In the genomic region with DNA sequence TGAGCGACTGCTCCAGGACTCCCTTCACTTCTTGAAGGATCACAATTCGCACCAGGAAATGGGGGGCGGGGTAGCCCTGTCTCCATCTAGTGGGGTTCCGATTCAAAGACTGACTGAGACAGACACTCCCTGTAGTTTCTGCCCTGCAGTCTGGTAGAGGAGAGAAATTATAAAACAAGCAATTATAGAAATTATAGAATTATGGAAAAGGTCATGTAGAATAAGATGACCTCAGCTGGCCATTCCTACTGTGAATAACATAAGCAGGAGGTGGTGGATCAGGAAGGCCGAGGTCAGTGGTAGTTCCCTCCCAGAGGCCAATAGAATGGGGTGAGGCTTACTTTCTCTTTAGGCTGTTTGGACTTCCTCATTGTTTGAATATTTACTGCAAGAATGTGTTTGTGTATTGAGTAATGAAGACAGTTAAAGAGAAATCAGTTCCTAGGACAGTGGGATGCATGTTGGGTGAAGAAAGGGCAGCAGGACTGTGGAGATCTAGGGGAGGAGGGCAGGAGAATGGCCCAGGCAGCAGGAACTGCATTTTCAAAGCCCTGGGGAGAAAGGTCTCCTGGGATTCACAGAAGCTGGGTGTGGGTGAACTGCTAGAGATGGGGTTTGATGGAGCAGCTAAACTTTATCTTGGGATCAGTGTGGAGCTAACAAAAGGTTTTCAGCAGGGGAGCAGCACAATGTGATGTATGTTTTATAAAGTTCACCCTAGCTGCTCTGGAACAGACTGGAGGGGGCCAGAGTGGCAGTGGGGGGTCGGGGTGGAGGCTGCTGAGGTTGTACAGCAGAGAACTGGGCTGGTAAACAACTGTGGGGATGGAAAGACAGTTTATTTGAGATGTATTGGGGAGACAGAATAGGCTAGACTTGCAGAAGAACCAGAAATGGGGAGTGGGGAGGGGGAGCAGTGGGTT, we compare ENCODE assay signal across 1 cellular context.
A peak's percentile ranks its signal among the peaks of the same experiment; 100 is the strongest.
TF ChIP-seq lines count a peak whose summit lies in the region.

No MANE protein-coding gene starts in this region.

TF ChIP-seq in HepG2, 621 proteins besides CTCF, POLR2A, EP300 and RAD21 (continued from another document and continues in another):
- TF ChIP-seq, protein P1, sequence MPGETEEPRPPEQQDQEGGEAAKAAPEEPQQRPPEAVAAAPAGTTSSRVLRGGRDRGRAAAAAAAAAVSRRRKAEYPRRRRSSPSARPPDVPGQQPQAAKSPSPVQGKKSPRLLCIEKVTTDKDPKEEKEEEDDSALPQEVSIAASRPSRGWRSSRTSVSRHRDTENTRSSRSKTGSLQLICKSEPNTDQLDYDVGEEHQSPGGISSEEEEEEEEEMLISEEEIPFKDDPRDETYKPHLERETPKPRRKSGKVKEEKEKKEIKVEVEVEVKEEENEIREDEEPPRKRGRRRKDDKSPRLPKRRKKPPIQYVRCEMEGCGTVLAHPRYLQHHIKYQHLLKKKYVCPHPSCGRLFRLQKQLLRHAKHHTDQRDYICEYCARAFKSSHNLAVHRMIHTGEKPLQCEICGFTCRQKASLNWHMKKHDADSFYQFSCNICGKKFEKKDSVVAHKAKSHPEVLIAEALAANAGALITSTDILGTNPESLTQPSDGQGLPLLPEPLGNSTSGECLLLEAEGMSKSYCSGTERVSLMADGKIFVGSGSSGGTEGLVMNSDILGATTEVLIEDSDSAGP (CRISPR knock-in tag; IDR thresholded peaks at IDR 0.05; ENCODE audit: borderline replicate concordance) = peak; percentile 76
- no peak for TF ChIP-seq ZIK1 (CRISPR knock-in tag; IDR thresholded peaks at IDR 0.05; ENCODE audit: borderline replicate concordance, low read depth)
- TF ChIP-seq ZNF629 (CRISPR knock-in tag; conservative IDR thresholded peaks at IDR 0.05) = 0 out of 2 replicates have a peak, but pooled peaks have one; percentile 15
- TF ChIP-seq MIER2 (CRISPR knock-in tag; IDR thresholded peaks at IDR 0.05) = peak; percentile 27; the same call in 1 of the 2 replicates
- peak; percentile 58; the same call in 1 of the 2 replicates for TF ChIP-seq PITX1 (CRISPR knock-in tag; IDR thresholded peaks at IDR 0.05)
- no peak for TF ChIP-seq MIXL1 (CRISPR knock-in tag; IDR thresholded peaks at IDR 0.05)
- TF ChIP-seq NKX3-1 (CRISPR knock-in tag; IDR thresholded peaks at IDR 0.05) = no peak
- TF ChIP-seq KDM6A (CRISPR knock-in tag; IDR thresholded peaks at IDR 0.05; ENCODE audit: low read depth) = peak; percentile 65; the same call in 1 of the 2 replicates
- TF ChIP-seq SP2 (CRISPR knock-in tag; IDR thresholded peaks at IDR 0.05) = no peak
- TF ChIP-seq ZBTB7A (CRISPR knock-in tag; IDR thresholded peaks at IDR 0.05) = no peak
- no peak for TF ChIP-seq ZNF879 (CRISPR knock-in tag; IDR thresholded peaks at IDR 0.05)
- TF ChIP-seq ZNF530 (CRISPR knock-in tag; IDR thresholded peaks at IDR 0.05; ENCODE audit: low read depth) = no peak
- TF ChIP-seq FOXA3 (CRISPR knock-in tag; IDR thresholded peaks at IDR 0.05) = peak; percentile 79
- TF ChIP-seq SP140L (CRISPR knock-in tag; IDR thresholded peaks at IDR 0.05; ENCODE audit: borderline replicate concordance) = 0 out of 2 replicates have a peak, but pooled peaks have one; percentile 42
- no peak for TF ChIP-seq ZNF431 (CRISPR knock-in tag; IDR thresholded peaks at IDR 0.05; ENCODE audit: borderline replicate concordance, low read depth)
- no peak for TF ChIP-seq ZNF549 (CRISPR knock-in tag; IDR thresholded peaks at IDR 0.05)
- no peak for TF ChIP-seq ZNF589 (CRISPR knock-in tag; conservative IDR thresholded peaks at IDR 0.05)
- no peak; the same call in 1 of the 2 replicates for TF ChIP-seq KLF6 (CRISPR knock-in tag; IDR thresholded peaks at IDR 0.05)
- no peak for TF ChIP-seq ZNF235 (CRISPR knock-in tag; IDR thresholded peaks at IDR 0.05; ENCODE audit: borderline replicate concordance)
- 0 out of 2 replicates have a peak, but pooled peaks have one; percentile 7 for TF ChIP-seq PBX2 (CRISPR knock-in tag; IDR thresholded peaks at IDR 0.05)
- no peak for TF ChIP-seq ZBTB38 (CRISPR knock-in tag; IDR thresholded peaks at IDR 0.05)
- TF ChIP-seq ZSCAN25 (CRISPR knock-in tag; IDR thresholded peaks at IDR 0.05) = peak; percentile 54; the same call in 1 of the 2 replicates
- TF ChIP-seq ZNF713 (CRISPR knock-in tag; IDR thresholded peaks at IDR 0.05) = no peak
- TF ChIP-seq, protein P2, sequence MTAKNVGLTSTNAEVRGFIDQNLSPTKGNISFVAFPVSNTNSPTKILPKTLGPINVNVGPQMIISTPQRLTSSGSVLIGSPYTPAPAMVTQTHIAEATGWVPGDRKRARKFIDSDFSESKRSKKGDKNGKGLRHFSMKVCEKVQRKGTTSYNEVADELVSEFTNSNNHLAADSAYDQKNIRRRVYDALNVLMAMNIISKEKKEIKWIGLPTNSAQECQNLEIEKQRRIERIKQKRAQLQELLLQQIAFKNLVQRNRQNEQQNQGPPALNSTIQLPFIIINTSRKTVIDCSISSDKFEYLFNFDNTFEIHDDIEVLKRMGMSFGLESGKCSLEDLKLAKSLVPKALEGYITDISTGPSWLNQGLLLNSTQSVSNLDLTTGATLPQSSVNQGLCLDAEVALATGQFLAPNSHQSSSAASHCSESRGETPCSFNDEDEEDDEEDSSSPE (CRISPR knock-in tag; IDR thresholded peaks at IDR 0.05) = peak; percentile 50; the same call in 1 of the 2 replicates
- TF ChIP-seq MTERF4 (CRISPR knock-in tag; IDR thresholded peaks at IDR 0.05) = 0 out of 2 replicates have a peak, but pooled peaks have one; percentile 59
- TF ChIP-seq SALL1 (CRISPR knock-in tag; IDR thresholded peaks at IDR 0.05) = peak; percentile 14; the same call in 1 of the 2 replicates
- peak; percentile 64 for TF ChIP-seq ZFX (CRISPR knock-in tag; IDR thresholded peaks at IDR 0.05; ENCODE audit: low read depth)
- TF ChIP-seq SPEN (CRISPR knock-in tag; IDR thresholded peaks at IDR 0.05; ENCODE audit: low read depth) = no peak
- peak; percentile 68; the same call in 1 of the 2 replicates for TF ChIP-seq RCOR2 (CRISPR knock-in tag; IDR thresholded peaks at IDR 0.05)
- TF ChIP-seq, protein P3, sequence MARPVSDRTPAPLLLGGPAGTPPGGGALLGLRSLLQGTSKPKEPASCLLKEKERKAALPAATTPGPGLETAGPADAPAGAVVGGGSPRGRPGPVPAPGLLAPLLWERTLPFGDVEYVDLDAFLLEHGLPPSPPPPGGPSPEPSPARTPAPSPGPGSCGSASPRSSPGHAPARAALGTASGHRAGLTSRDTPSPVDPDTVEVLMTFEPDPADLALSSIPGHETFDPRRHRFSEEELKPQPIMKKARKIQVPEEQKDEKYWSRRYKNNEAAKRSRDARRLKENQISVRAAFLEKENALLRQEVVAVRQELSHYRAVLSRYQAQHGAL (CRISPR knock-in tag; IDR thresholded peaks at IDR 0.05; ENCODE audit: not compliant biosample characterization) = no peak
- no peak for TF ChIP-seq ATRX (CRISPR knock-in tag; IDR thresholded peaks at IDR 0.05; ENCODE audit: borderline replicate concordance)
- peak; percentile 89 for TF ChIP-seq SOX5 (CRISPR knock-in tag; IDR thresholded peaks at IDR 0.05; ENCODE audit: borderline replicate concordance)
- 0 out of 2 replicates have a peak, but pooled peaks have one; percentile 22 for TF ChIP-seq ZNF780A (CRISPR knock-in tag; IDR thresholded peaks at IDR 0.05)
- TF ChIP-seq HMG20A (CRISPR knock-in tag; IDR thresholded peaks at IDR 0.05; ENCODE audit: borderline replicate concordance) = peak; percentile 73
- no peak for TF ChIP-seq RFXAP (CRISPR knock-in tag; IDR thresholded peaks at IDR 0.05; ENCODE audit: borderline replicate concordance)
- TF ChIP-seq ZNF547 (CRISPR knock-in tag; IDR thresholded peaks at IDR 0.05) = 0 out of 2 replicates have a peak, but pooled peaks have one; percentile 17
- TF ChIP-seq HNF1B (CRISPR knock-in tag; IDR thresholded peaks at IDR 0.05) = peak; percentile 26; the same call in 1 of the 2 replicates
- peak; percentile 57; the same call in 1 of the 2 replicates for TF ChIP-seq ZNF772 (CRISPR knock-in tag; IDR thresholded peaks at IDR 0.05)
- no peak for TF ChIP-seq ZFAT (CRISPR knock-in tag; conservative IDR thresholded peaks at IDR 0.05)
- no peak for TF ChIP-seq HDAC6 (IDR thresholded peaks at IDR 0.05; ENCODE audit: low read depth, low read length)
- no peak for TF ChIP-seq HNRNPLL (IDR thresholded peaks at IDR 0.05; ENCODE audit: low read depth, low read length, poor library complexity, severe bottlenecking)
- no peak for TF ChIP-seq EZH2 (conservative IDR thresholded peaks at IDR 0.05; ENCODE audit: low read depth, low read length)
- TF ChIP-seq KLF16 (CRISPR knock-in tag; IDR thresholded peaks at IDR 0.05) = 0 out of 4 replicates have a peak, but pooled peaks of 1 of the 2 experiments have one; percentile 12
- TF ChIP-seq ZMYM2 (CRISPR knock-in tag; IDR thresholded peaks at IDR 0.05) = peak; percentile 70; the same call in 1 of the 2 replicates
- no peak for TF ChIP-seq CCDC6 (CRISPR knock-in tag; IDR thresholded peaks at IDR 0.05)
- TF ChIP-seq SMAD3 (CRISPR knock-in tag; IDR thresholded peaks at IDR 0.05) = peak; percentile 79; the same call in 1 of the 2 replicates
- no peak for TF ChIP-seq ZNF441 (CRISPR knock-in tag; IDR thresholded peaks at IDR 0.05; ENCODE audit: borderline replicate concordance)
- no peak for TF ChIP-seq ZNF256 (CRISPR knock-in tag; conservative IDR thresholded peaks at IDR 0.05)
- no peak for TF ChIP-seq FOXA1 (IDR thresholded peaks at IDR 0.05)
- TF ChIP-seq FOXA1 (CRISPR knock-in tag; IDR thresholded peaks at IDR 0.05) = peak; percentile 68
- no peak for TF ChIP-seq JUNB (CRISPR knock-in tag; IDR thresholded peaks at IDR 0.05; ENCODE audit: borderline replicate concordance)
- no peak for TF ChIP-seq ARHGAP35 (CRISPR knock-in tag; IDR thresholded peaks at IDR 0.05; ENCODE audit: borderline replicate concordance)
- peak; percentile 84 for TF ChIP-seq LCORL (IDR thresholded peaks at IDR 0.05)
- TF ChIP-seq LCORL (CRISPR knock-in tag; IDR thresholded peaks at IDR 0.05) = peak; percentile 88; the same call in 1 of the 2 replicates
- peak; percentile 62; the same call in 1 of the 2 replicates for TF ChIP-seq ZNF670 (CRISPR knock-in tag; IDR thresholded peaks at IDR 0.05; ENCODE audit: borderline replicate concordance)
- TF ChIP-seq, protein P4, sequence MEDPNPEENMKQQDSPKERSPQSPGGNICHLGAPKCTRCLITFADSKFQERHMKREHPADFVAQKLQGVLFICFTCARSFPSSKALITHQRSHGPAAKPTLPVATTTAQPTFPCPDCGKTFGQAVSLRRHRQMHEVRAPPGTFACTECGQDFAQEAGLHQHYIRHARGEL (CRISPR knock-in tag; IDR thresholded peaks at IDR 0.05) = 0 out of 2 replicates have a peak, but pooled peaks have one; percentile 30
- no peak for TF ChIP-seq U2AF2 (IDR thresholded peaks at IDR 0.05; ENCODE audit: low read depth, low read length)
- 0 out of 2 replicates have a peak, but pooled peaks have one; percentile 6 for TF ChIP-seq SRF (IDR thresholded peaks at IDR 0.05; ENCODE audit: low read depth, low read length)
- TF ChIP-seq POLR2AphosphoS5 (IDR thresholded peaks at IDR 0.05; ENCODE audit: low read depth, low read length) = peak; percentile 49; the same call in 1 of the 2 replicates
- TF ChIP-seq PRDM4 (CRISPR knock-in tag; IDR thresholded peaks at IDR 0.05; ENCODE audit: borderline replicate concordance) = no peak
- no peak for TF ChIP-seq SRY (CRISPR knock-in tag; IDR thresholded peaks at IDR 0.05)
